Comparison of ENCODE assay signal across 1 cellular context in the genomic region with DNA sequence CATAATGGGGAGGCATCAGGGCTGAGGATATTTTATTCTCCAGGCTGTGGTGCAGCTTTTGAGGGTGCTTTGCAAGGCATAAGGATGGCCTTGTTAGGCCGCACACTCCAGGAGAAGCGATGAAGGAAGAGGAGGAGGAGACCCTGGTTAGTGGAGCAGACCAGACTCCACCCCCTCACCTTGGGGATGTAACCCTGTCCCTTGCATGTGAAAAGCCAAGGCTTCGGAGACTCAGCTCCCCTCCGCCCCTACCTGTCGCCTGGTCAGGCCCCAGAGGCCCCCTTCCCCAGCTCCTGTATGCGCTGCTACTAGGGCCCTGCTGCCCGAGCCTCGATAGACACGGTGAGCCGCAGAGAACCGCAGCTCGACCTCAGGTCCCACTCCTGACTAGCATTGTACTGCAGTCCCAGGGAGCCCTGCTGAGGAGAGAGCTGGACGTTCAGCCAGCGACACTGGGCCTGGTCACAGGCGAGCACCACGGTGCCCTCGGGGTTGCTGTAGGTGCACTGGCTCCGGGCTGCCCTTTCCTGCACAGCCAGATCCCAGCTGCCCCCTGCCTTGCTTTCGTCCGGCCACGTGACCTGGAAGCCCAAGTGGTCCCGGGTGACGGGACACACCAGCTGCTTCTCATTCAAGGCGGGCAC.
TF ChIP-seq lines count a peak whose summit lies in the region.

No MANE protein-coding gene starts in this region.

TF ChIP-seq in K562, 482 proteins besides CTCF, POLR2A, EP300 and RAD21:
- TF ChIP-seq MGA (IDR thresholded peaks at IDR 0.05): no peak
- peak; percentile 47 for TF ChIP-seq USF2 (CRISPR knock-in tag; IDR thresholded peaks at IDR 0.05)
